ENCODE assay signal across 19 cellular contexts in genomic region chr2:239774933-239775622, GRCh38.
A peak's percentile ranks its signal among the peaks of the same experiment; 100 is the strongest.
DNase-seq lines count a peak whose midpoint lies in the region; ATAC-seq and TF ChIP-seq lines count a peak whose summit lies in the region.
"Had no signal": no experiment of that assay in that cellular context is flagged by ENCODE, and none has a peak within 500 bp of the region (broad histone marks: within the 10 kb centered on the region; RNA-seq: fewer than 3 reads in every experiment).

No MANE protein-coding gene starts in this region.

- H3K27ac ChIP-seq in tibial nerve = no peak overlapping the region
- H3K27ac ChIP-seq: A549, C4-2B had no signal

- no peak for TF ChIP-seq POLR2A in tibial nerve (IDR thresholded peaks at IDR 0.05)

- H3K27me3 ChIP-seq in tibial nerve = peaks cover 0 to 10% of the 10 kb centered on the region in 2 donors

- H3K9me3 Mint-ChIP-seq in activated T-cell treated with anti-CD3 and anti-CD28 coated beads, Interleukin-2, amount 50 U/mL, for 24 hours = peaks cover 6% of the 10 kb centered on the region
- H3K9me3 Mint-ChIP-seq in activated T-cell treated with anti-CD3 and anti-CD28 coated beads, Interleukin-2, amount 50 U/mL, for 72 hours = peaks cover 5% of the 10 kb centered on the region in 2 donors
- H3K9me3 Mint-ChIP-seq in neural crest cell = peaks cover 6% of the 10 kb centered on the region

- peaks cover 0 to 5% (median 0%) of the 10 kb centered on the region in 4 donors for H3K4me1 ChIP-seq in tibial nerve
- H3K4me1 ChIP-seq: A549 had no signal

- peak; percentile 7 for DNase-seq in activated T-cell treated with anti-CD3 and anti-CD28 coated beads, Interleukin-2, amount 50 U/mL, for 24 hours
- DNase-seq in activated T-cell treated with anti-CD3 and anti-CD28 coated beads, Interleukin-2, amount 50 U/mL, for 72 hours = no peak
- DNase-seq in SW480 (ENCODE audit: low spot score) (peak; percentile 3), neural crest cell (ENCODE audit: low read depth, low spot score) (no peak), ureter (ENCODE audit: low spot score) (peak; percentile 40), tibial nerve (ENCODE audit: low spot score in 2 of 2) (no peak), omental fat pad (ENCODE audit: low spot score) (no peak), amniotic stem cell (lab: John Stamatoyannopoulos, UW) (no peak)
- DNase-seq: COR-L47, DMS153, EL, HFFc6, NCI-H1092 treated with DMSO at 0.1 percent for 48 hours, NCI-H1694, NCI-H2107, NCI-H2227 treated with DMSO at 0.1 percent for 48 hours, NCI-H524 treated with DMSO at 0.1 percent for 48 hours had no signal

- H3K36me3 ChIP-seq in tibial nerve = no peaks in the 10 kb centered on the region

- H3K4me1 Mint-ChIP-seq in activated T-cell treated with anti-CD3 and anti-CD28 coated beads, Interleukin-2, amount 50 U/mL, for 24 hours (ENCODE audit: low read depth) = no peaks in the 10 kb centered on the region
- H3K4me1 Mint-ChIP-seq in activated T-cell treated with anti-CD3 and anti-CD28 coated beads, Interleukin-2, amount 50 U/mL, for 72 hours (ENCODE audit: low read depth) = no peaks in the 10 kb centered on the region
- H3K4me1 Mint-ChIP-seq in neural crest cell = peaks cover 8% of the 10 kb centered on the region

- no peak overlapping the region for H3K4me3 Mint-ChIP-seq in activated T-cell treated with anti-CD3 and anti-CD28 coated beads, Interleukin-2, amount 50 U/mL, for 24 hours
- H3K4me3 Mint-ChIP-seq in activated T-cell treated with anti-CD3 and anti-CD28 coated beads, Interleukin-2, amount 50 U/mL, for 72 hours = no peak overlapping the region
- H3K4me3 Mint-ChIP-seq in neural crest cell = no peak overlapping the region
- H3K4me3 Mint-ChIP-seq: HFFc6 had no signal

- 82 to 87% methylated on average over 11 to 17 of the region's 17 CpGs for WGBS in tibial nerve, 2 donors

- no peak for ATAC-seq in activated T-cell treated with anti-CD3 and anti-CD28 coated beads, Interleukin-2, amount 50 U/mL, for 72 hours (replicated peaks in 1 of 2)
- no peak for ATAC-seq in omental fat pad (ENCODE audit: low FRiP score)

- no peaks in the 10 kb centered on the region for H3K36me3 Mint-ChIP-seq in activated T-cell treated with anti-CD3 and anti-CD28 coated beads, Interleukin-2, amount 50 U/mL, for 24 hours (ENCODE audit: low read depth)
- peaks cover 3% of the 10 kb centered on the region in 2 donors for H3K36me3 Mint-ChIP-seq in activated T-cell treated with anti-CD3 and anti-CD28 coated beads, Interleukin-2, amount 50 U/mL, for 72 hours (ENCODE audit: insufficient read depth in 2 of 2)
- H3K36me3 Mint-ChIP-seq in neural crest cell (ENCODE audit: low read depth) = no peaks in the 10 kb centered on the region

- H3K4me3 ChIP-seq in tibial nerve = no peak overlapping the region
- H3K4me3 ChIP-seq: A549 had no signal

- TF ChIP-seq EP300 in tibial nerve (IDR thresholded peaks at IDR 0.05) = no peak

- H3K9me3 ChIP-seq in tibial nerve = peaks cover 0 to 26% (median 6%) of the 10 kb centered on the region in 4 donors

- TF ChIP-seq CTCF in neural crest cell (conservative IDR thresholded peaks at IDR 0.05) (no peak), tibial nerve (IDR thresholded peaks at IDR 0.05) (no peak), omental fat pad (IDR thresholded peaks at IDR 0.05) (no peak)

- H3K27me3 Mint-ChIP-seq in activated T-cell treated with anti-CD3 and anti-CD28 coated beads, Interleukin-2, amount 50 U/mL, for 24 hours = peaks cover 26% of the 10 kb centered on the region
- H3K27me3 Mint-ChIP-seq in activated T-cell treated with anti-CD3 and anti-CD28 coated beads, Interleukin-2, amount 50 U/mL, for 72 hours (ENCODE audit: low read depth) = peaks cover 6% of the 10 kb centered on the region
- peaks cover 2% of the 10 kb centered on the region for H3K27me3 Mint-ChIP-seq in neural crest cell (ENCODE audit: low read depth)

- no peak overlapping the region for H3K27ac Mint-ChIP-seq in activated T-cell treated with anti-CD3 and anti-CD28 coated beads, Interleukin-2, amount 50 U/mL, for 24 hours
- no peak overlapping the region for H3K27ac Mint-ChIP-seq in activated T-cell treated with anti-CD3 and anti-CD28 coated beads, Interleukin-2, amount 50 U/mL, for 72 hours
- H3K27ac Mint-ChIP-seq in neural crest cell (ENCODE audit: unreplicated experiment) = peak overlapping the region; percentile 6
- H3K27ac Mint-ChIP-seq: HFFc6 had no signal

Comparison
In these comparisons a context has a peak if more than half of its experiments do, and no peak if none do; other contexts are left out.
1. DNase-seq: peak in activated T-cell treated with anti-CD3 and anti-CD28 coated beads, Interleukin-2, amount 50 U/mL, for 24 hours (single experiment), SW480 (single experiment) and ureter (single experiment); none in activated T-cell treated with anti-CD3 and anti-CD28 coated beads, Interleukin-2, amount 50 U/mL, for 72 hours (0 of 2), neural crest cell (single experiment), tibial nerve (0 of 2), omental fat pad (single experiment) and amniotic stem cell (single experiment).